ENCODE assay signal across 1 cellular context in the genomic region with DNA sequence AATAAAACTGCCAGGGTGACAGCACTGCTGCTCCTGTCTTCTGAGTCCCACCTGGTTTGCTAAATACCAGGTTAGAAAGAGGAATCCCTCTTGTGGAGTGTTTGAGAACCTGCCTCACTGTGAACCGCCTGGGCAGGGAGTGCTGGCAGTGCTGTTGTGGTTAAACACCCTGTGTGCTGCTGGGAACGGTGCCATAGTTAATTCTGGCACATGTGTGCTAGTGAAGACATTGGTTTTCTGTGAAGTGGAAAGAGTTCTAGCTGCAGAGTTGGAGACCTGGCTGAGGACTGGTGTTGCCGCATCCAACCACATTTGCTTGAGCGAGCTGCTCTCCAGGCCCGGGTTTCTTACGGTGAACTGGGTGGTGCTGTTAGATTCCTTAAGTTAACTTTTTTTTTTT.
A peak's percentile ranks its signal among the peaks of the same experiment; 100 is the strongest.
TF ChIP-seq lines count a peak whose summit lies in the region.

No MANE protein-coding gene starts in this region.

TF ChIP-seq in liver, 16 proteins besides CTCF, POLR2A, EP300 and RAD21 (continued from another document):
- TF ChIP-seq, protein P1, sequence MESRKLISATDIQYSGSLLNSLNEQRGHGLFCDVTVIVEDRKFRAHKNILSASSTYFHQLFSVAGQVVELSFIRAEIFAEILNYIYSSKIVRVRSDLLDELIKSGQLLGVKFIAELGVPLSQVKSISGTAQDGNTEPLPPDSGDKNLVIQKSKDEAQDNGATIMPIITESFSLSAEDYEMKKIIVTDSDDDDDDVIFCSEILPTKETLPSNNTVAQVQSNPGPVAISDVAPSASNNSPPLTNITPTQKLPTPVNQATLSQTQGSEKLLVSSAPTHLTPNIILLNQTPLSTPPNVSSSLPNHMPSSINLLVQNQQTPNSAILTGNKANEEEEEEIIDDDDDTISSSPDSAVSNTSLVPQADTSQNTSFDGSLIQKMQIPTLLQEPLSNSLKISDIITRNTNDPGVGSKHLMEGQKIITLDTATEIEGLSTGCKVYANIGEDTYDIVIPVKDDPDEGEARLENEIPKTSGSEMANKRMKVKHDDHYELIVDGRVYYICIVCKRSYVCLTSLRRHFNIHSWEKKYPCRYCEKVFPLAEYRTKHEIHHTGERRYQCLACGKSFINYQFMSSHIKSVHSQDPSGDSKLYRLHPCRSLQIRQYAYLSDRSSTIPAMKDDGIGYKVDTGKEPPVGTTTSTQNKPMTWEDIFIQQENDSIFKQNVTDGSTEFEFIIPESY (IDR thresholded peaks at IDR 0.05) = peak; percentile 50
- TF ChIP-seq EGR1 (IDR thresholded peaks at IDR 0.05; ENCODE audit: low read depth in 2 of 2) = peak in 1 of 2 donors; percentile 39
- peak; percentile 55 for TF ChIP-seq SP1 (IDR thresholded peaks at IDR 0.05)
- peak; percentile 48 to 59 for TF ChIP-seq HNF4A (conservative IDR thresholded peaks at IDR 0.05)
- TF ChIP-seq, protein P2, sequence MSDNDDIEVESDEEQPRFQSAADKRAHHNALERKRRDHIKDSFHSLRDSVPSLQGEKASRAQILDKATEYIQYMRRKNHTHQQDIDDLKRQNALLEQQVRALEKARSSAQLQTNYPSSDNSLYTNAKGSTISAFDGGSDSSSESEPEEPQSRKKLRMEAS (IDR thresholded peaks at IDR 0.05) = peak; percentile 84
- TF ChIP-seq TAF1 (conservative IDR thresholded peaks at IDR 0.05) = no peak
- peak; percentile 84 for TF ChIP-seq YY1 (IDR thresholded peaks at IDR 0.05)
- TF ChIP-seq GABPA (IDR thresholded peaks at IDR 0.05 in 1 of 2, conservative IDR thresholded peaks at IDR 0.05 in 1 of 2) = no peak
- TF ChIP-seq FOXA2 (IDR thresholded peaks at IDR 0.05) = peak; percentile 49
- TF ChIP-seq, protein P3, sequence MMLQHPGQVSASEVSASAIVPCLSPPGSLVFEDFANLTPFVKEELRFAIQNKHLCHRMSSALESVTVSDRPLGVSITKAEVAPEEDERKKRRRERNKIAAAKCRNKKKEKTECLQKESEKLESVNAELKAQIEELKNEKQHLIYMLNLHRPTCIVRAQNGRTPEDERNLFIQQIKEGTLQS (IDR thresholded peaks at IDR 0.05) = no peak
